Comparison of ENCODE assay signal across 11 cellular contexts in the genomic region with DNA sequence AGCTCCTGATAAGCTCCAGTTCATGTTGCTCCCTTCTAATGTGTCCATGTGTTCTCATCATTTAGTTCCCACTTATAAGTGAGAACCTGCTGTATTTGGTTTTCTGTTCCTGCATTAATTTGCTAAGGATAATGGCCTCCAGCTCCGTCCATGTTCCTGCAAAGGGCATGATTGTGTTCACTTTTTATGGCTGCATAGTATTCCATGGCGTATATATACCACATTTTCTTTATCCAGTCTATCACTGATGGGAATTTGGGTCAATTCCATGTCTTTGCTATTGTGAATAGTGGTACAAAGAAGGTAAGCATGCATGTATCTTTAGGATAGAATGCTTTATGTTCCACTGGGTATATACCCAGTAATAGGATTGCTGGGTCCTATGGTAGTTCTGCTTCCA.
"Had no signal": no experiment of that assay in that cellular context is flagged by ENCODE, and none has a peak within 500 bp of the region (broad histone marks: within the 10 kb centered on the region; RNA-seq: fewer than 3 reads in every experiment).

No MANE protein-coding gene starts in this region.

- H3K4me2 ChIP-seq: GM23338 had no signal

- H3K9ac ChIP-seq: GM23248 had no signal

- ATAC-seq: GM23338, HCT116 had no signal

- DNase-seq: GM23248, GOT3, H7, H9, HCEC 1CT, HFFc6 had no signal

- H3K27ac ChIP-seq: GM23248 had no signal

- H3K4me1 ChIP-seq: HAP-1 had no signal

- H3K4me3 ChIP-seq: GM23248, GM23338, HAP-1 had no signal

- FAIRE-seq: H1, H54 had no signal

- H3K9me3 ChIP-seq: HAP-1 had no signal

- H2AFZ ChIP-seq: GM23248, GM23338 had no signal

- H3K36me3 ChIP-seq: HAP-1 had no signal
